13 cellular contexts compared by ENCODE assay signal in the genomic region with DNA sequence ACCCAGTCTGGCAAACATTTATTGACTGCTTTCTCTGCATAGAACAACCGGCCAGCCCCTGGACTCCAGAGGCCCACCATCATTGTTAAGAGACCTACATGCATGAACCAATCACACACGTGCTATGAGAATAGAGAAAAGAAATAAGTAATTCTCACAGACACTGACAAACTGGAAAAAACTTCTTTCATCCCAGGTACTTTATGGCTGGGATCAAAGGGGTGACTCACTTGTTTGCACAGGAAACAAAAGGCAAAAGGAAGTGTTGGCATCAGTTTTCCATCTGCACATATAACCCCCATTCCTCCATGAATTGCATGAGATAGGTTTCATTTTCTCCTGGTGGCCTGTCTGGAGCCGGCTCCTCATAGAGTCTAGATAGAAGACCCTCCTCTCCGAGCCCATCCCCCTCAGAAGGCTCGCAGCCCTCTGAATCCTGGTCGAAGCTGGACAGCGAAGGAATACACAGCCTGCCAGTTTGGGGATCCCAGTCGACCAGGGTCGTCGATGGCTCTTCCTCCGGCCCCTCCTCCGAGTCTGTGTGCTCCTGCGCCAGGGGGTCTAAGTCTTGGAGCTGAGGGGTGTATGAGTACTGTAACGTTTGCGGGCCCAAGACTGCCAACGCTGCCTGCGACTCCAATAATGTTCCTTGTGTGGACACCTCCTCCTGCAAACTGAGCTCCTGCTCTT. TPM values are rescaled to one million over a fixed set of nuclear protein-coding genes. Genes with fewer than 3 reads are reported as not detected.
A peak's percentile ranks its signal among the peaks of the same experiment; 100 is the strongest.
DNase-seq lines count a peak whose midpoint lies in the region; ATAC-seq, FAIRE-seq and TF ChIP-seq lines count a peak whose summit lies in the region.
"Had no signal": no experiment of that assay in that cellular context is flagged by ENCODE, and none has a peak within 500 bp of the region (broad histone marks: within the 10 kb centered on the region; RNA-seq: fewer than 3 reads in every experiment).

No MANE protein-coding gene starts in this region.

- H3K27ac Mint-ChIP-seq in chondrocyte (ENCODE audit: unreplicated experiment): no peak overlapping the region

- BruUV-seq in mammary epithelial cell (replicated peaks; lab: Mats Ljungman, UMichigan): no TSS peak
- BruUV-seq in HepG2 (replicated peaks; lab: Mats Ljungman, UMichigan): no TSS peak

- H4K20me1 ChIP-seq in mammary epithelial cell (ENCODE audit: insufficient read depth, low read length): no peaks in the 10 kb centered on the region
- H4K20me1 ChIP-seq in HepG2 (ENCODE audit: insufficient read depth, low read length): no peaks in the 10 kb centered on the region
- H4K20me1 ChIP-seq: BLaER1 treated with 17β-estradiol and CSF1 and Interleukin-3, amounts not matched to agents 10 nM and 100 nM had no signal

- H3K9ac ChIP-seq in mammary epithelial cell (ENCODE audit: insufficient read depth, low read length): no peak overlapping the region
- H3K9ac ChIP-seq in HepG2 (ENCODE audit: insufficient read depth, low read depth, low read length): no peak overlapping the region
- H3K9ac ChIP-seq: BLaER1 treated with 17β-estradiol and CSF1 and Interleukin-3, amounts not matched to agents 10 nM and 100 nM had no signal

- ATAC-seq in HepG2: peak; percentile 81

- DNase-seq in DMS53 treated with DMSO at 0.1 percent for 48 hours (lab: John Stamatoyannopoulos, UW; ENCODE audit: unreplicated experiment) (peak; percentile 85), NCI-H146 treated with DMSO at 0.1 percent for 48 hours (lab: John Stamatoyannopoulos, UW; ENCODE audit: unreplicated experiment) (peak; percentile 81), mammary epithelial cell (no peak), HepG2 (ENCODE audit: low spot score) (peak; percentile 85), sigmoid colon (no peak), Peyer's patch (no peak), chondrocyte (ENCODE audit: low spot score) (no peak)
- no peak for DNase-seq in stimulated activated CD8-positive, alpha-beta memory T cell treated with anti-CD3 and anti-CD28 coated beads, Interleukin-4, amount 100 ng/mL, for 48 hours
- DNase-seq: foreskin fibroblast, MV-4-11 had no signal

- no peak for TF ChIP-seq CTCF in mammary epithelial cell (conservative IDR thresholded peaks at IDR 0.05 in 1 of 2, IDR thresholded peaks at IDR 0.05 in 1 of 2; ENCODE audit: extremely low read depth in 1 of 2, insufficient read depth in 1 of 2, low read depth in 1 of 2, low read length in 2 of 2)
- no peak for TF ChIP-seq CTCF in HepG2 (CRISPR knock-in tag; IDR thresholded peaks at IDR 0.05)
- no peak for TF ChIP-seq CTCF in sigmoid colon (IDR thresholded peaks at IDR 0.05)
- no peak for TF ChIP-seq CTCF in Peyer's patch (IDR thresholded peaks at IDR 0.05)
- no peak for TF ChIP-seq CTCF in chondrocyte (IDR thresholded peaks at IDR 0.05)

- peaks cover 2% of the 10 kb centered on the region for H3K27me3 Mint-ChIP-seq in chondrocyte (ENCODE audit: low read depth)

- no peak overlapping the region for H2AFZ ChIP-seq in mammary epithelial cell (ENCODE audit: low read depth, low read length)
- no peak overlapping the region for H2AFZ ChIP-seq in HepG2 (ENCODE audit: low read length)

- no peaks in the 10 kb centered on the region for H3K36me3 Mint-ChIP-seq in chondrocyte (ENCODE audit: low read depth)

- H3K36me3 ChIP-seq in mammary epithelial cell (ENCODE audit: insufficient read depth, low read length): no peaks in the 10 kb centered on the region
- no peaks in the 10 kb centered on the region for H3K36me3 ChIP-seq in HepG2 (replicated peaks in 1 of 2; ENCODE audit: control insufficient read depth in 1 of 2, insufficient read depth in 2 of 2, low read length in 2 of 2)
- H3K36me3 ChIP-seq in sigmoid colon: no peaks in the 10 kb centered on the region
- H3K36me3 ChIP-seq in Peyer's patch: no peaks in the 10 kb centered on the region
- H3K36me3 ChIP-seq: BLaER1 treated with 17β-estradiol and CSF1 and Interleukin-3, amounts not matched to agents 10 nM and 100 nM; prostate gland had no signal

- no peak for FAIRE-seq in HepG2 (lab: Jason Lieb, UNC)

- H3K4me3 ChIP-seq in mammary epithelial cell (replicated peaks in 1 of 3; ENCODE audit: insufficient read depth in 1 of 3, low read depth in 2 of 3, low read length in 3 of 3) (no peak overlapping the region), HepG2 (replicated peaks in 1 of 3; ENCODE audit: insufficient read depth in 1 of 3, low read depth in 2 of 3, low read length in 3 of 3) (no peak overlapping the region; a peak in 1 of 6 replicates), sigmoid colon (no peak overlapping the region), Peyer's patch (no peak overlapping the region)
- H3K4me3 ChIP-seq: BLaER1 treated with 17β-estradiol and CSF1 and Interleukin-3, amounts not matched to agents 10 nM and 100 nM; lung; prostate gland had no signal

- peaks cover 6% of the 10 kb centered on the region for H3K27me3 ChIP-seq in mammary epithelial cell (ENCODE audit: insufficient read depth, low read length)
- peaks cover 0 to 16% of the 10 kb centered on the region in 2 experiments; a peak in 3 of 5 replicates for H3K27me3 ChIP-seq in HepG2 (ENCODE audit: control insufficient read depth in 1 of 2, insufficient read depth in 2 of 2, low read length in 2 of 2)
- no peaks in the 10 kb centered on the region for H3K27me3 ChIP-seq in sigmoid colon
- H3K27me3 ChIP-seq in Peyer's patch: no peaks in the 10 kb centered on the region
- H3K27me3 ChIP-seq: BLaER1 treated with 17β-estradiol and CSF1 and Interleukin-3, amounts not matched to agents 10 nM and 100 nM had no signal

- no peak overlapping the region for H3K4me3 Mint-ChIP-seq in chondrocyte (ENCODE audit: unreplicated experiment)

- WGBS in mammary epithelial cell (ENCODE audit: low coverage, missing lambda C conversion rate): 81% methylated on average over 16 of the region's 17 CpGs
- 66% methylated on average over 17 of the region's 17 CpGs for WGBS in HepG2 (ENCODE audit: low lambda C conversion rate)
- 53 to 59% methylated on average over 17 of the region's 17 CpGs for WGBS in sigmoid colon, 2 donors

- intact Hi-C loops in mammary epithelial cell (cut with micrococcal nuclease) (no loop called here), HepG2 (cut with micrococcal nuclease; ENCODE audit: unreplicated experiment) (loop anchor here (5.0 kb wide), 1 partner anchor 1599 kb away; no protein-coding TSS in a partner anchor), sigmoid colon (cut with DNase I) (no loop called here)

- H3K4me1 ChIP-seq in mammary epithelial cell (ENCODE audit: insufficient read depth, low read length) (peaks cover 9% of the 10 kb centered on the region), HepG2 (ENCODE audit: insufficient read depth, low read length) (peaks cover 13% of the 10 kb centered on the region), sigmoid colon (no peaks in the 10 kb centered on the region), Peyer's patch (no peaks in the 10 kb centered on the region)
- H3K4me1 ChIP-seq: BLaER1 treated with 17β-estradiol and CSF1 and Interleukin-3, amounts not matched to agents 10 nM and 100 nM; prostate gland had no signal

- H3K9me3 Mint-ChIP-seq in chondrocyte (ENCODE audit: low read depth): no peaks in the 10 kb centered on the region

- TF ChIP-seq RAD21 in HepG2 (CRISPR knock-in tag; IDR thresholded peaks at IDR 0.05): no peak

- no peaks in the 10 kb centered on the region for H3K79me2 ChIP-seq in mammary epithelial cell (ENCODE audit: insufficient read depth, low read length)
- no peaks in the 10 kb centered on the region for H3K79me2 ChIP-seq in HepG2 (ENCODE audit: insufficient read depth, low read length)

- CTCF ChIA-PET in mammary epithelial cell (lab: Charles Lee; ENCODE audit: low non-redundant PET) (interaction anchor here (0.7 kb wide), 1 partner anchor 22 kb away, joined by 4 read pairs; no protein-coding TSS in a partner anchor), HepG2 (lab: Yijun Ruan, JAX; ENCODE audit: low intra/inter-chr PET ratio, low total read pairs) (no interaction called here)

- TF ChIP-seq POLR2A in HepG2 (IDR thresholded peaks at IDR 0.05; ENCODE audit: insufficient read depth in 1 of 2, low read depth in 2 of 2, low read length in 2 of 2) (no peak), sigmoid colon (IDR thresholded peaks at IDR 0.05) (no peak), Peyer's patch (IDR thresholded peaks at IDR 0.05) (no peak)

- dilution Hi-C loops in mammary epithelial cell (cut with HindIII; ENCODE audit: low sequenced_read_pairs): no loop called here

- POLR2A ChIA-PET in HepG2 (lab: Yijun Ruan, JAX): no interaction called here

- in situ Hi-C loops in mammary epithelial cell (cut with MboI; ENCODE audit: low sequenced_read_pairs in 2 of 2) (no loop called here), HepG2 (cut with HindIII; ENCODE audit: extremely low pct_ligation_motif_present, low pct_unique_long_range_greater_than_20kb) (no loop called here)

- H3K4me1 Mint-ChIP-seq in chondrocyte (ENCODE audit: low read depth): peaks cover 15% of the 10 kb centered on the region

- H3K9me3 ChIP-seq in mammary epithelial cell (replicated peaks; ENCODE audit: insufficient read depth, low read length): no peaks in the 10 kb centered on the region
- no peaks in the 10 kb centered on the region for H3K9me3 ChIP-seq in HepG2 (ENCODE audit: low read length)
- no peaks in the 10 kb centered on the region for H3K9me3 ChIP-seq in sigmoid colon
- H3K9me3 ChIP-seq in Peyer's patch: no peaks in the 10 kb centered on the region
- H3K9me3 ChIP-seq: BLaER1 treated with 17β-estradiol and CSF1 and Interleukin-3, amounts not matched to agents 10 nM and 100 nM; prostate gland had no signal

- TF ChIP-seq EP300 in HepG2 (IDR thresholded peaks at IDR 0.05; ENCODE audit: low read depth in 2 of 2, low read length in 2 of 2) (peak in 1 of 2 experiments; percentile 72; a peak in 1 of 4 replicates), HepG2 (CRISPR knock-in tag; IDR thresholded peaks at IDR 0.05; ENCODE audit: borderline replicate concordance) (peak; percentile 37; the same call in 1 of the 2 replicates), sigmoid colon (IDR thresholded peaks at IDR 0.05) (no peak)

- H3K4me2 ChIP-seq in mammary epithelial cell (ENCODE audit: insufficient read depth, low read depth, low read length) (peak overlapping the region; percentile 21), HepG2 (ENCODE audit: low read depth, low read length) (no peak overlapping the region)
- H3K4me2 ChIP-seq: BLaER1 treated with 17β-estradiol and CSF1 and Interleukin-3, amounts not matched to agents 10 nM and 100 nM had no signal

- no peak overlapping the region for H3K27ac ChIP-seq in mammary epithelial cell (ENCODE audit: insufficient read depth, low read depth, low read length)
- H3K27ac ChIP-seq in HepG2 (ENCODE audit: extremely low read length, insufficient read depth, low read length): no peak overlapping the region
- H3K27ac ChIP-seq in sigmoid colon: no peak overlapping the region
- no peak overlapping the region for H3K27ac ChIP-seq in Peyer's patch
- H3K27ac ChIP-seq: BLaER1 treated with 17β-estradiol and CSF1 and Interleukin-3, amounts not matched to agents 10 nM and 100 nM; prostate gland had no signal

RNA-seq across cellular contexts. Expression of a gene that starts 43.3 kb away (rescaled TPM):
- total RNA-seq in mammary epithelial cell (not detected), HepG2 (2016; rRNA removed; fragmentation: Illumina TruSeq; extraction: Trizol) (not detected in 2 replicates), sigmoid colon (1 to 10 TPM in 2 of 4 donors, under 1 TPM in 2; 0.28 to 1.8 (median 1.1) TPM), Peyer's patch (1 to 10 TPM in 2 of 4 donors, under 1 TPM in 1, not detected in 1; 0.47 to 2.5 (median 1.7) TPM), chondrocyte (0.22 TPM in 1 of 3 replicates, not detected in the others)
- polyA plus RNA-seq in mammary epithelial cell (0.01 TPM), HepG2 (2011; rRNA removed) (not detected in 2 replicates), sigmoid colon (1 to 10 TPM; 3.8 to 7.2 (median 6.0) TPM)
- not detected for polyA minus RNA-seq in mammary epithelial cell
- total RNA-seq in HepG2 (2016; cell fraction: cytosol; rRNA removed; fragmentation: Illumina TruSeq; extraction: Trizol; ENCODE audit: low read depth): not detected in 2 replicates
- not detected in 2 replicates for total RNA-seq in HepG2 (2016; cell fraction: insoluble cytoplasmic fraction; rRNA removed; fragmentation: Illumina TruSeq; extraction: Trizol)
- not detected in 2 replicates for total RNA-seq in HepG2 (2016; cell fraction: membrane; rRNA removed; fragmentation: Illumina TruSeq; extraction: Trizol)
- total RNA-seq in HepG2 (2016; cell fraction: nucleus; rRNA removed; fragmentation: Illumina TruSeq; extraction: Trizol): not detected in 2 replicates
- not detected in 2 replicates for polyA plus RNA-seq in HepG2 (2011; cell fraction: cytosol; rRNA removed)
- not detected in 2 replicates for polyA plus RNA-seq in HepG2 (2011; cell fraction: nucleus; rRNA removed)
- not detected in 2 replicates for polyA plus RNA-seq in HepG2 (2012)
- not detected in 2 replicates for polyA plus RNA-seq in HepG2 (2016; cell fraction: cytosol; fragmentation: Illumina TruSeq; extraction: Trizol; ENCODE audit: low read depth)
- polyA plus RNA-seq in HepG2 (2016; cell fraction: insoluble cytoplasmic fraction; fragmentation: Illumina TruSeq; extraction: Trizol; ENCODE audit: low read depth): not detected in 2 replicates
- polyA plus RNA-seq in HepG2 (2016; cell fraction: membrane; fragmentation: Illumina TruSeq; extraction: Trizol; ENCODE audit: low read depth): not detected in 2 replicates
- polyA plus RNA-seq in HepG2 (2016; cell fraction: nucleus; fragmentation: Illumina TruSeq; extraction: Trizol; ENCODE audit: insufficient read depth, low read depth): not detected in 2 replicates
- polyA minus RNA-seq in HepG2 (2011; rRNA and poly(A)+ RNA removed; ENCODE audit: low replicate concordance): 2.0 TPM in 1 of 2 replicates, not detected in the other
- polyA minus RNA-seq in HepG2 (2011; cell fraction: cytosol; rRNA and poly(A)+ RNA removed): not detected in 2 replicates
- not detected in 2 replicates for polyA minus RNA-seq in HepG2 (2011; cell fraction: nucleus; rRNA and poly(A)+ RNA removed)

Comparison
In these comparisons a context has a peak if more than half of its experiments do, and no peak if none do; other contexts are left out.
1. DNase-seq: peak in DMS53 treated with DMSO at 0.1 percent for 48 hours (single experiment), NCI-H146 treated with DMSO at 0.1 percent for 48 hours (single experiment) and HepG2 (single experiment); none in mammary epithelial cell (single experiment), sigmoid colon (single experiment), stimulated activated CD8-positive, alpha-beta memory T cell treated with anti-CD3 and anti-CD28 coated beads, Interleukin-4, amount 100 ng/mL, for 48 hours (single experiment), Peyer's patch (0 of 3) and chondrocyte (single experiment).